Comparison of ENCODE assay signal across 22 cellular contexts in the genomic region with DNA sequence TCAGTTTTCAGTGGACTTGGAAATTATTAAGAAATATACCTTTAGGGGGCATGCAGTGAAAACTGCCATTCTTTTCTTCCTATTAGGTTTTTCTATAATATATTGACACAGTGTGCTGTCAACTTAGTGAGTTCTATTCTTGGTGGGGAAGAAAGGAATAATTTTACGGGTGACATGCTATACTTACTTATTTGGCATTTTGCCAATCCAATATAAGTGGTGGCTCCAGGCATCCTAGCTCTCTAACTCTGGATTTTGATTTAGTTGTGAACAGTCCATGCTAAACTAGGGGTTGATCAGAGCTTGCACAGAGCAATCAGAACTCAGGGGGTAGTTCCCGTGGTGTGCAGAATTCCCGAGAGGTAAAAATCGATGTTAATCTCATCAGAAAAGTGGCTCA.
"Had no signal": no experiment of that assay in that cellular context is flagged by ENCODE, and none has a peak within 500 bp of the region (broad histone marks: within the 10 kb centered on the region; RNA-seq: fewer than 3 reads in every experiment).

No MANE protein-coding gene starts in this region.

- H3K9me3 ChIP-seq: lower lobe of right lung, prostate gland, right atrium auricular region, sigmoid colon, stomach, thyroid gland, vagina had no signal

- DNase-seq: dorsolateral prefrontal cortex; effector CD4-positive, alpha-beta T cell; hypothalamus; immature natural killer cell; islet precursor cell; left ventricle myocardium superior; lower lobe of right lung; naive thymus-derived CD8-positive, alpha-beta T cell; nephron progenitor cell; nucleus accumbens; sigmoid colon; stimulated activated CD4-positive, alpha-beta T cell treated with anti-CD3 and anti-CD28 coated beads, Interleukin-2, amount 100 ng/mL, for 24 hours; stimulated activated CD4-positive, alpha-beta T cell treated with anti-CD3 and anti-CD28 coated beads, Interleukin-4, amount 100 ng/mL, for 24 hours; stimulated activated naive CD4-positive, alpha-beta T cell treated with Interleukin-2 at 50 U/mL for 16 hours; stomach; thyroid gland; trophoblast cell had no signal

- H3K36me3 ChIP-seq: lower lobe of right lung, prostate gland, right atrium auricular region, sigmoid colon, stomach, thyroid gland, vagina had no signal

- H3K4me3 ChIP-seq: dorsolateral prefrontal cortex, lower lobe of right lung, prostate gland, right atrium auricular region, sigmoid colon, stomach, thyroid gland, vagina had no signal

- FAIRE-seq: frontal cortex had no signal

- H3K27ac ChIP-seq: dorsolateral prefrontal cortex, lower lobe of right lung, prostate gland, right atrium auricular region, sigmoid colon, stomach, thyroid gland, vagina had no signal

- H3K27me3 ChIP-seq: right atrium auricular region, sigmoid colon, stomach, thyroid gland, vagina had no signal

- ATAC-seq: left ventricle myocardium superior; lower lobe of right lung; naive thymus-derived CD8-positive, alpha-beta T cell; stimulated activated effector memory CD8-positive, alpha-beta T cell treated with anti-CD3 and anti-CD28 coated beads, Interleukin-12 subunit alpha, Interleukin-12 subunit beta, amount 100 ng/mL, for 72 hours had no signal

- H3K4me1 ChIP-seq: lower lobe of right lung, prostate gland, right atrium auricular region, sigmoid colon, stomach, thyroid gland, vagina had no signal
